Comparison of ENCODE assay signal across 16 cellular contexts in the genomic region with DNA sequence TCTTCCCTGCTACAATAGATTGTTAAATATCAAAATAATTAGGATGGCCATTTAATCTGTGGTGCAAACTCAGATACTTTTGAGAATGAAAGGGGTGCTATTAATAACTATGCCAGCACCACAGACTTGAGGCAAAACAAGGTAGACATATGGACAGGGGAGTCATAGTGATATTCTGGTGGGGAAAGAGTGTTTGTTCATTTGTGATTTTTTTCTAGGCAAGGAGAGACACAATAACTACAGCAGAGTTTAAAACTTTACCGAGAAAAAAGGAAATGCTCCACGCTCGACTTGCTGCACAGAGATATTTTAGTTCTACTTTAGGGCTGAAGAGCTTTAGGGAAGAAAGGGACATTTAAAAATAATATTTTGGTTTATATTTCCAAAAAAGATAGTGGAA.
A peak's percentile ranks its signal among the peaks of the same experiment; 100 is the strongest.
DNase-seq lines count a peak whose midpoint lies in the region; ATAC-seq and TF ChIP-seq lines count a peak whose summit lies in the region.
"Had no signal": no experiment of that assay in that cellular context is flagged by ENCODE, and none has a peak within 500 bp of the region (broad histone marks: within the 10 kb centered on the region; RNA-seq: fewer than 3 reads in every experiment).

No MANE protein-coding gene starts in this region.

- no TSS peak for BruUV-seq in OCI-LY7 (replicated peaks; lab: Mats Ljungman, UMichigan)

- DNase-seq in OCI-LY7 (ENCODE audit: low spot score) (peak; percentile 34), testis (no peak), SIG-M5 (lab: John Stamatoyannopoulos, UW) (no peak)
- DNase-seq in naive thymus-derived CD8-positive, alpha-beta T cell: no peak
- DNase-seq: activated CD4-positive, alpha-beta T cell treated with anti-CD3 and anti-CD28 coated beads, Interleukin-2, amount 50 U/mL, for 48 hours; aorta; Calu3; NCI-H187 treated with DMSO at 0.1 percent for 48 hours; NCI-H82; posterior cingulate gyrus; substantia nigra had no signal

- H4K20me1 ChIP-seq in OCI-LY7 (ENCODE audit: insufficient read depth, low read length): no peaks in the 10 kb centered on the region

- H3K9me3 ChIP-seq in OCI-LY7 (ENCODE audit: low read length): 0 out of 2 replicates have a peak, but pooled peaks cover 4% of the 10 kb centered on the region
- H3K9me3 ChIP-seq in testis: no peaks in the 10 kb centered on the region

- H3K4me2 ChIP-seq in OCI-LY7 (ENCODE audit: low read length): peak overlapping the region; percentile 72

- peak overlapping the region in 1 of 10 donors; percentile 0 for H3K4me3 Mint-ChIP-seq in naive thymus-derived CD8-positive, alpha-beta T cell
- H3K4me3 Mint-ChIP-seq: activated T-helper 17 cell treated with anti-CD3 and anti-CD28 coated beads, Interleukin-2, amount 50 U/mL, for 72 hours had no signal

- POLR2A ChIA-PET in OCI-LY7 (lab: Charles Lee): interaction anchor here (0.5 to 1.8 kb wide), 5 partner anchors 12 to 566 kb away, joined by 3 to 8 read pairs (median 6); no protein-coding TSS in a partner anchor
- POLR2A ChIA-PET in naive thymus-derived CD8-positive, alpha-beta T cell (lab: Charles Lee): no interaction called here

- peaks cover 0 to 21% (median 0%) of the 10 kb centered on the region in 4 donors for H3K4me1 Mint-ChIP-seq in naive thymus-derived CD8-positive, alpha-beta T cell
- H3K4me1 Mint-ChIP-seq: activated T-helper 17 cell treated with anti-CD3 and anti-CD28 coated beads, Interleukin-2, amount 50 U/mL, for 72 hours had no signal

- H3K9me2 ChIP-seq in OCI-LY7 (ENCODE audit: insufficient read depth, low read length): no peaks in the 10 kb centered on the region

- H2AFZ ChIP-seq in OCI-LY7 (ENCODE audit: low read length): peak overlapping the region; percentile 89; the same call in 1 of the 2 replicates

- H3K36me3 Mint-ChIP-seq in naive thymus-derived CD8-positive, alpha-beta T cell: no peaks in the 10 kb centered on the region

- WGBS in testis, 2 donors: 83 to 86% methylated on average over 3 of the region's 3 CpGs

- H3K36me3 ChIP-seq in OCI-LY7 (ENCODE audit: insufficient read depth, low read length) (no peaks in the 10 kb centered on the region), testis (ENCODE audit: low read depth, missing control alignments) (no peaks in the 10 kb centered on the region)

- peak overlapping the region; percentile 66 for H3K27ac ChIP-seq in OCI-LY7 (ENCODE audit: low read depth, low read length, poor library complexity, severe bottlenecking)
- no peak overlapping the region for H3K27ac ChIP-seq in testis

- H3K4me1 ChIP-seq in OCI-LY7 (ENCODE audit: insufficient read depth, low read length, poor library complexity, severe bottlenecking): peaks cover 29% of the 10 kb centered on the region
- H3K4me1 ChIP-seq in testis: no peaks in the 10 kb centered on the region

- TF ChIP-seq CTCF in OCI-LY7 (conservative IDR thresholded peaks at IDR 0.05; ENCODE audit: low read length) (no peak), testis (IDR thresholded peaks at IDR 0.05) (no peak)

- H3K4me3 ChIP-seq in OCI-LY7 (ENCODE audit: low read depth, low read length, poor library complexity, severe bottlenecking) (peak overlapping the region; percentile 50), testis (no peak overlapping the region)

- H3K79me2 ChIP-seq in OCI-LY7 (ENCODE audit: insufficient read depth, low read depth, low read length): no peaks in the 10 kb centered on the region

- H3K27me3 ChIP-seq in testis: no peaks in the 10 kb centered on the region

- intact Hi-C loops in OCI-LY7 (cut with micrococcal nuclease; ENCODE audit: unreplicated experiment): loop anchor here (2.0 kb wide), 1 partner anchor 33 kb away; no protein-coding TSS in a partner anchor
- intact Hi-C loops in testis (cut with DNase I; ENCODE audit: low total_unique reads): no loop called here

- no peak for TF ChIP-seq POLR2A in testis (IDR thresholded peaks at IDR 0.05)

- peaks cover 0 to 2% (median 0%) of the 10 kb centered on the region in 5 donors for H3K27me3 Mint-ChIP-seq in naive thymus-derived CD8-positive, alpha-beta T cell
- H3K27me3 Mint-ChIP-seq: activated T-helper 17 cell treated with anti-CD3 and anti-CD28 coated beads, Interleukin-2, amount 50 U/mL, for 72 hours had no signal

- peaks cover 3 to 14% (median 9%) of the 10 kb centered on the region in 9 donors for H3K9me3 Mint-ChIP-seq in naive thymus-derived CD8-positive, alpha-beta T cell

- H3K27ac Mint-ChIP-seq in naive thymus-derived CD8-positive, alpha-beta T cell: peak overlapping the region in 1 of 10 donors; percentile 27
- H3K27ac Mint-ChIP-seq: activated T-helper 17 cell treated with anti-CD3 and anti-CD28 coated beads, Interleukin-2, amount 50 U/mL, for 72 hours had no signal

- ATAC-seq in GM18502 (IDR thresholded peaks at IDR 0.05; ENCODE audit: poor library complexity, unreplicated experiment): peak; percentile 71
- peak; percentile 51 for ATAC-seq in GM21390 (IDR thresholded peaks at IDR 0.05; ENCODE audit: unreplicated experiment)
- ATAC-seq in HG03060 (IDR thresholded peaks at IDR 0.05; ENCODE audit: low read depth, unreplicated experiment): peak; percentile 28
- no peak for ATAC-seq in GM19328 (IDR thresholded peaks at IDR 0.05; ENCODE audit: unreplicated experiment)
- no peak for ATAC-seq in naive thymus-derived CD8-positive, alpha-beta T cell
- ATAC-seq: activated T-helper 17 cell treated with anti-CD3 and anti-CD28 coated beads, Interleukin-2, amount 50 U/mL, for 72 hours had no signal

- CTCF ChIA-PET in OCI-LY7 (lab: Charles Lee; ENCODE audit: unreplicated experiment): interaction anchor here (0.7 kb wide), 1 partner anchor 15 kb away, joined by 3 read pairs; no protein-coding TSS in a partner anchor

Comparison
In these comparisons a context has a peak if more than half of its experiments do, and no peak if none do; other contexts are left out.
1. ATAC-seq: peak in GM18502 (single experiment), GM21390 (single experiment) and HG03060 (single experiment); none in GM19328 (single experiment) and naive thymus-derived CD8-positive, alpha-beta T cell (0 of 2).